ENCODE assay signal across 11 cellular contexts in the genomic region with DNA sequence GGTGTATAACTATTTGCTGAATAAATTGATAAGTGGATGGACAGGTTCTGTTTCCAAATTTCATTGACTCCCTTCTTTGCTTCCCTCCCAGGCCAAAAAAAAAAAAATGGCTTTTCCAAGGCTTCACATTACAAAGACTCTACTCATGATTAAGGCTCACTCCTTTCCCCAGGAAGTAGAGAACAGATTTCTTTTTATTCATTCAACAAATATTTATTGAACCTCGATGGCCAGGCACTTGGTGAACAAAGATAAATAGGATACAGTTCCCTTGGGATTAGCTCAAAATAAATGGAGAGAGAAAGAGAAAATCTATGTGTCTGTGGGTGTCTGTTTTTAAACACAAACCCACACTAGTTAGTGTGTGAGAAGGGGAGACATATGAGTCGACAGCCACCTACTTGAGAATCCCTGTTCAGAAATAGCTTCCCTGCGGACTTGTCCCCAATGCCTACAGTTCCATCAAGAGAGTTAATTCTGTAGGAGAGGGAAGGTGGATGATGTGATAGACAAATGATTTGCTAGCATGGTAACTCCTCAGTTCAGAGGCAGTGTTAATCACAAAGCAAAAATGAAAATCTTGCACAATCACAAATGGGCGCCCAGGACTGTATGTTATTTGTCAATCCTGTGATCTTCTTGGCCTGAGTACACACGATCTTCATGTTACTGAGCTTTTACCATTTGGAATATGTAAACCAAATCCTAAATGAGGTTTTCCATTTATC. TPM values are rescaled to one million over a fixed set of nuclear protein-coding genes. Genes with fewer than 3 reads are reported as not detected.
A peak's percentile ranks its signal among the peaks of the same experiment; 100 is the strongest.
DNase-seq lines count a peak whose midpoint lies in the region; ATAC-seq and TF ChIP-seq lines count a peak whose summit lies in the region.
"Had no signal": no experiment of that assay in that cellular context is flagged by ENCODE, and none has a peak within 500 bp of the region (broad histone marks: within the 10 kb centered on the region; RNA-seq: fewer than 3 reads in every experiment).

No MANE protein-coding gene starts in this region.

- peak overlapping the region; percentile 62 for H3K27ac Mint-ChIP-seq in mesothelial cell of epicardium
- H3K27ac Mint-ChIP-seq: activated T-helper 1 cell treated with anti-CD3 and anti-CD28 coated beads, Interleukin-12 subunit alpha, Interleukin-12 subunit beta, Interleukin-2, Interleukin-4 antibody, amounts not matched to agents 30 ng/mL and 10 ng/mL and 1 ng/mL, durations not matched to agents 14 hours and 24 hours and 36 hours had no signal

- 45 to 59% methylated on average over 5 of the region's 5 CpGs for WGBS in esophagus squamous epithelium, 2 donors

- H3K4me3 Mint-ChIP-seq in mesothelial cell of epicardium, result no peak overlapping the region
- H3K4me3 Mint-ChIP-seq: activated T-helper 1 cell treated with anti-CD3 and anti-CD28 coated beads, Interleukin-12 subunit alpha, Interleukin-12 subunit beta, Interleukin-2, Interleukin-4 antibody, amounts not matched to agents 30 ng/mL and 10 ng/mL and 1 ng/mL, durations not matched to agents 14 hours and 24 hours and 36 hours had no signal

- H3K4me3 ChIP-seq in esophagus squamous epithelium, result no peak overlapping the region
- no peak overlapping the region for H3K4me3 ChIP-seq in upper lobe of right lung

- peak; percentile 61 for ATAC-seq in upper lobe of right lung
- no peak for ATAC-seq in HG03457 (IDR thresholded peaks at IDR 0.05; ENCODE audit: unreplicated experiment)

- peaks cover 28% of the 10 kb centered on the region for H3K4me1 Mint-ChIP-seq in mesothelial cell of epicardium

- peaks cover 12% of the 10 kb centered on the region for H3K36me3 Mint-ChIP-seq in mesothelial cell of epicardium

- no peaks in the 10 kb centered on the region for H3K9me3 ChIP-seq in esophagus squamous epithelium
- no peaks in the 10 kb centered on the region for H3K9me3 ChIP-seq in upper lobe of right lung

- H3K36me3 ChIP-seq in esophagus squamous epithelium, result peaks cover 0 to 17% (median 0%) of the 10 kb centered on the region in 3 donors
- H3K36me3 ChIP-seq in upper lobe of right lung, result no peaks in the 10 kb centered on the region

- H3K9me3 Mint-ChIP-seq in mesothelial cell of epicardium, result no peaks in the 10 kb centered on the region
- H3K9me3 Mint-ChIP-seq: activated T-helper 1 cell treated with anti-CD3 and anti-CD28 coated beads, Interleukin-12 subunit alpha, Interleukin-12 subunit beta, Interleukin-2, Interleukin-4 antibody, amounts not matched to agents 30 ng/mL and 10 ng/mL and 1 ng/mL, durations not matched to agents 14 hours and 24 hours and 36 hours had no signal

- H3K4me1 ChIP-seq in esophagus squamous epithelium (peaks cover 13 to 96% (median 40%) of the 10 kb centered on the region in 3 donors), upper lobe of right lung (peaks cover 59% of the 10 kb centered on the region)

- H3K27ac ChIP-seq in esophagus squamous epithelium, result peak overlapping the region; percentile 33 to 89 (median 76)
- peak overlapping the region; percentile 20 for H3K27ac ChIP-seq in upper lobe of right lung
- H3K27ac ChIP-seq: 22Rv1, VCaP had no signal

- TF ChIP-seq CTCF in esophagus squamous epithelium (IDR thresholded peaks at IDR 0.05) (no peak), mesothelial cell of epicardium (IDR thresholded peaks at IDR 0.05; ENCODE audit: unreplicated experiment) (no peak), upper lobe of right lung (IDR thresholded peaks at IDR 0.05) (no peak)

- peak; percentile 41 for DNase-seq in DMS153 (lab: John Stamatoyannopoulos, UW)
- DNase-seq in DMS153 treated with DMSO at 0.1 percent for 48 hours (lab: John Stamatoyannopoulos, UW; ENCODE audit: unreplicated experiment), result no peak
- no peak for DNase-seq in esophagus squamous epithelium (lab: John Stamatoyannopoulos, UW)
- no peak for DNase-seq in mesothelial cell of epicardium (ENCODE audit: low spot score in 2 of 2, unreplicated experiment in 2 of 2)
- DNase-seq in upper lobe of right lung, result no peak
- DNase-seq in 8988T, result no peak
- no peak for DNase-seq in H4 (ENCODE audit: low spot score)

- H3K27me3 ChIP-seq in esophagus squamous epithelium, result no peaks in the 10 kb centered on the region
- no peaks in the 10 kb centered on the region for H3K27me3 ChIP-seq in upper lobe of right lung

- no peak for TF ChIP-seq POLR2A in esophagus squamous epithelium (IDR thresholded peaks at IDR 0.05)

- intact Hi-C loops in esophagus squamous epithelium (cut with DNase I), result no loop called here
- intact Hi-C loops in upper lobe of right lung (cut with DNase I), result no loop called here

- H3K27me3 Mint-ChIP-seq in mesothelial cell of epicardium (ENCODE audit: low read depth), result no peaks in the 10 kb centered on the region

RNA-seq across cellular contexts. Expression of gene TRAF3IP2, which starts 20.3 kb away (rescaled TPM):
- total RNA-seq in esophagus squamous epithelium (10 to 100 TPM; 36.8 to 52.1 (median 46.7) TPM), mesothelial cell of epicardium (29.9 to 32.0 TPM (median 30.5 TPM) in 3 replicates), upper lobe of right lung (32.1 TPM)
- 22.8 and 23.7 TPM in 2 replicates for total RNA-seq in H4 (2014; rRNA removed; shearing (Covaris generic))
